In the genomic region with DNA sequence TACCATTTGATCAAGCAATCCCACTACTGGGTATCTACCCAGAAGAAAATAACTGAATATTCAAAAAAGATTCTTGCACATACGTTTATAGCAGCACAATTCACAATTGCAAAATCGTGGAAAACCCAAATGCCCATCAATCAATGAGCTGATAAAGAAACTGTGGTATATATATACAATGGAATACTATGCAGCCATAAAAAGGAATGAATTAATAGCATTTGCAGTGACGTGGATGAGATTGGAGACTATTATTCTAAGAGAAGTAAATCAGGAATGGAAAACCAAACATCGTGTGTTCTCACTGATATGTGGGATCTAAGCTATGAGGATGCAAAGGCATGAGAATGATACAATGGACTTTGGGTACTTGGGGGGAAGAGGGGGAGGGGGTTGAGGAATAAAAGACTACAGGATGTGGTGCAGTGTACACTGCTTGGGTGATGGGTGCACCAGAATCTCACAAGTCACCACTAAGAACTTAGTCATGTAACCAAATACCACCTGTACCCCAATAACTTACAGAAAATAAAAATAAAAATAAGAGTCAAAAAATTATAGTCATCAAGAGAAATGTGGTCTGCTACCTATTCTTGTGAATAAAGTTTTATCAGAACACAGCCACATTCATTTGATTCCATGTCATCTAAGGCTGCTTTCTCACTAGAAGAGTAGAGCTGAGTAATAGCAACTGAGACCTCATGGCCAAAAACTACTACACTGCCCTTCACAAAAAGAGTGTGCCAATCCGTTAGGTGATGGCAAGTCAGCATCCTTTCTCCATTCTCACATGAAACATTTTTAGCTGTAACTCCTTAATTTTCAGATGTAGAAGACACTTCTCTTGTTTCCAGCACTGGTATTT, we compare ENCODE assay signal across 4 cellular contexts.
TF ChIP-seq lines count a peak whose summit lies in the region.

No MANE protein-coding gene starts in this region.

TF ChIP-seq in SK-N-SH treated with all-trans-retinoic acid at 6 μM for 48 hours, 23 proteins besides CTCF, POLR2A, EP300 and RAD21:
- peak; percentile 86 for TF ChIP-seq ZNF8 (CRISPR knock-in tag; IDR thresholded peaks at IDR 0.05)
- TF ChIP-seq PATZ1 (CRISPR knock-in tag; IDR thresholded peaks at IDR 0.05; ENCODE audit: borderline replicate concordance): no peak

TF ChIP-seq in SK-N-SH, 30 proteins besides CTCF, POLR2A, EP300 and RAD21:
- no peak for TF ChIP-seq CHD2 (IDR thresholded peaks at IDR 0.05; ENCODE audit: low read length, partially characterized antibody)
- no peak for TF ChIP-seq GATA2 (CRISPR knock-in tag; IDR thresholded peaks at IDR 0.05)
- no peak for TF ChIP-seq RCOR1 (IDR thresholded peaks at IDR 0.05; ENCODE audit: low read length)
- no peak for TF ChIP-seq GABPA (IDR thresholded peaks at IDR 0.05; ENCODE audit: low read depth)
- no peak for TF ChIP-seq NRF1 (IDR thresholded peaks at IDR 0.05; ENCODE audit: low read depth, low read length)
- TF ChIP-seq, protein P1, sequence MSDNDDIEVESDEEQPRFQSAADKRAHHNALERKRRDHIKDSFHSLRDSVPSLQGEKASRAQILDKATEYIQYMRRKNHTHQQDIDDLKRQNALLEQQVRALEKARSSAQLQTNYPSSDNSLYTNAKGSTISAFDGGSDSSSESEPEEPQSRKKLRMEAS (IDR thresholded peaks at IDR 0.05; ENCODE audit: low read depth): no peak
- TF ChIP-seq TEAD4 (IDR thresholded peaks at IDR 0.05; ENCODE audit: borderline replicate concordance, insufficient read depth): no peak
- TF ChIP-seq TCF12 (IDR thresholded peaks at IDR 0.05): no peak
- TF ChIP-seq FOXM1 (IDR thresholded peaks at IDR 0.05; ENCODE audit: low read depth): no peak
- TF ChIP-seq, protein P2, sequence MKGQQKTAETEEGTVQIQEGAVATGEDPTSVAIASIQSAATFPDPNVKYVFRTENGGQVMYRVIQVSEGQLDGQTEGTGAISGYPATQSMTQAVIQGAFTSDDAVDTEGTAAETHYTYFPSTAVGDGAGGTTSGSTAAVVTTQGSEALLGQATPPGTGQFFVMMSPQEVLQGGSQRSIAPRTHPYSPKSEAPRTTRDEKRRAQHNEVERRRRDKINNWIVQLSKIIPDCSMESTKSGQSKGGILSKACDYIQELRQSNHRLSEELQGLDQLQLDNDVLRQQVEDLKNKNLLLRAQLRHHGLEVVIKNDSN (IDR thresholded peaks at IDR 0.05; ENCODE audit: borderline replicate concordance, low read depth): no peak
- TF ChIP-seq RFX5 (IDR thresholded peaks at IDR 0.05; ENCODE audit: low read length): no peak
- TF ChIP-seq RXRA (IDR thresholded peaks at IDR 0.05; ENCODE audit: borderline replicate concordance, low read depth): no peak
- TF ChIP-seq POLR2AphosphoS5 (IDR thresholded peaks at IDR 0.05; ENCODE audit: low read depth, low read length): no peak
- TF ChIP-seq EZH2phosphoT487 (IDR thresholded peaks at IDR 0.05; ENCODE audit: borderline replicate concordance, low read depth): no peak
- TF ChIP-seq IRF3 (IDR thresholded peaks at IDR 0.05; ENCODE audit: low read depth, low read length): no peak
- TF ChIP-seq ZBTB33 (IDR thresholded peaks at IDR 0.05; ENCODE audit: borderline replicate concordance, low read depth): no peak
- TF ChIP-seq ELF1 (IDR thresholded peaks at IDR 0.05): no peak
- no peak for TF ChIP-seq FOSL2 (IDR thresholded peaks at IDR 0.05; ENCODE audit: borderline replicate concordance, low read depth)

TF ChIP-seq in HepG2, 621 proteins besides CTCF, POLR2A, EP300 and RAD21:
- TF ChIP-seq ZFP62 (CRISPR knock-in tag; IDR thresholded peaks at IDR 0.05) (no peak), ZEB1 (IDR thresholded peaks at IDR 0.05; ENCODE audit: insufficient replicate concordance, low read depth) (no peak), HNRNPK (IDR thresholded peaks at IDR 0.05; ENCODE audit: low read depth, low read length, poor library complexity, severe bottlenecking) (peak; percentile 12)

TF ChIP-seq in K562, 482 proteins besides CTCF, POLR2A, EP300 and RAD21:
- TF ChIP-seq, protein P3, sequence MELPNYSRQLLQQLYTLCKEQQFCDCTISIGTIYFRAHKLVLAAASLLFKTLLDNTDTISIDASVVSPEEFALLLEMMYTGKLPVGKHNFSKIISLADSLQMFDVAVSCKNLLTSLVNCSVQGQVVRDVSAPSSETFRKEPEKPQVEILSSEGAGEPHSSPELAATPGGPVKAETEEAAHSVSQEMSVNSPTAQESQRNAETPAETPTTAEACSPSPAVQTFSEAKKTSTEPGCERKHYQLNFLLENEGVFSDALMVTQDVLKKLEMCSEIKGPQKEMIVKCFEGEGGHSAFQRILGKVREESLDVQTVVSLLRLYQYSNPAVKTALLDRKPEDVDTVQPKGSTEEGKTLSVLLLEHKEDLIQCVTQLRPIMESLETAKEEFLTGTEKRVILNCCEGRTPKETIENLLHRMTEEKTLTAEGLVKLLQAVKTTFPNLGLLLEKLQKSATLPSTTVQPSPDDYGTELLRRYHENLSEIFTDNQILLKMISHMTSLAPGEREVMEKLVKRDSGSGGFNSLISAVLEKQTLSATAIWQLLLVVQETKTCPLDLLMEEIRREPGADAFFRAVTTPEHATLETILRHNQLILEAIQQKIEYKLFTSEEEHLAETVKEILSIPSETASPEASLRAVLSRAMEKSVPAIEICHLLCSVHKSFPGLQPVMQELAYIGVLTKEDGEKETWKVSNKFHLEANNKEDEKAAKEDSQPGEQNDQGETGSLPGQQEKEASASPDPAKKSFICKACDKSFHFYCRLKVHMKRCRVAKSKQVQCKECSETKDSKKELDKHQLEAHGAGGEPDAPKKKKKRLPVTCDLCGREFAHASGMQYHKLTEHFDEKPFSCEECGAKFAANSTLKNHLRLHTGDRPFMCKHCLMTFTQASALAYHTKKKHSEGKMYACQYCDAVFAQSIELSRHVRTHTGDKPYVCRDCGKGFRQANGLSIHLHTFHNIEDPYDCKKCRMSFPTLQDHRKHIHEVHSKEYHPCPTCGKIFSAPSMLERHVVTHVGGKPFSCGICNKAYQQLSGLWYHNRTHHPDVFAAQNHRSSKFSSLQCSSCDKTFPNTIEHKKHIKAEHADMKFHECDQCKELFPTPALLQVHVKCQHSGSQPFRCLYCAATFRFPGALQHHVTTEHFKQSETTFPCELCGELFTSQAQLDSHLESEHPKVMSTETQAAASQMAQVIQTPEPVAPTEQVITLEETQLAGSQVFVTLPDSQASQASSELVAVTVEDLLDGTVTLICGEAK (IDR thresholded peaks at IDR 0.05): peak; percentile 21; the same call in 1 of the 2 replicates
- TF ChIP-seq, protein P3 (CRISPR knock-in tag; IDR thresholded peaks at IDR 0.05): no peak
- peak; percentile 14 for TF ChIP-seq RBM25 (IDR thresholded peaks at IDR 0.05; ENCODE audit: low read depth, low read length, severe bottlenecking)
- TF ChIP-seq SMAD1 (IDR thresholded peaks at IDR 0.05; ENCODE audit: low read depth, low read length, partially characterized antibody): no peak
- TF ChIP-seq KDM1A (IDR thresholded peaks at IDR 0.05): 0 out of 4 replicates have a peak, but pooled peaks of 1 of the 2 experiments have one; percentile 8
- TF ChIP-seq, protein P4, sequence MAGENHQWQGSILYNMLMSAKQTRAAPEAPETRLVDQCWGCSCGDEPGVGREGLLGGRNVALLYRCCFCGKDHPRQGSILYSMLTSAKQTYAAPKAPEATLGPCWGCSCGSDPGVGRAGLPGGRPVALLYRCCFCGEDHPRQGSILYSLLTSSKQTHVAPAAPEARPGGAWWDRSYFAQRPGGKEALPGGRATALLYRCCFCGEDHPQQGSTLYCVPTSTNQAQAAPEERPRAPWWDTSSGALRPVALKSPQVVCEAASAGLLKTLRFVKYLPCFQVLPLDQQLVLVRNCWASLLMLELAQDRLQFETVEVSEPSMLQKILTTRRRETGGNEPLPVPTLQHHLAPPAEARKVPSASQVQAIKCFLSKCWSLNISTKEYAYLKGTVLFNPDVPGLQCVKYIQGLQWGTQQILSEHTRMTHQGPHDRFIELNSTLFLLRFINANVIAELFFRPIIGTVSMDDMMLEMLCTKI (IDR thresholded peaks at IDR 0.05; ENCODE audit: partially characterized antibody): no peak
- peak; percentile 56 for TF ChIP-seq ZNF146 (CRISPR knock-in tag; IDR thresholded peaks at IDR 0.05; ENCODE audit: unreplicated experiment)
